Comparison of ENCODE assay signal across 8 cellular contexts in the genomic region with DNA sequence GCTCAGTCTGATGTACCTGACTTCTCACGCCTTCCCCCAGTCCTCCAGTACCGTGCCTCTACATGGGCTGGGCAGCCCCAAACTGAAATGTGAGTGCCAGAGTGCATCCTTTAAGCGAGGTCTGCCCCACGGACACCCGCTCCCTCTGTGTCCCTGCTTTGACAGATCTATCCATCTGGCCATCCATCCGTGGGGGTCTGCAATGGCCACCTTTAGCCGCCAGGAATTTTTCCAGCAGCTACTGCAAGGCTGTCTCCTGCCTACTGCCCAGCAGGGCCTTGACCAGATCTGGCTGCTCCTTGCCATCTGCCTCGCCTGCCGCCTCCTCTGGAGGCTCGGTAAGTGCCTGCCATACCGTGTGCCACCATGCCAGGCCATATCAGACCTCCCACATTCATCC. TPM values are rescaled to one million over a fixed set of nuclear protein-coding genes. Genes with fewer than 3 reads are reported as not detected.
DNase-seq lines count a peak whose midpoint lies in the region; ATAC-seq and TF ChIP-seq lines count a peak whose summit lies in the region.

No MANE protein-coding gene starts in this region.

- ATAC-seq in GM19467 (IDR thresholded peaks at IDR 0.05; ENCODE audit: unreplicated experiment): no peak
- ATAC-seq in HG03432 (IDR thresholded peaks at IDR 0.05; ENCODE audit: unreplicated experiment): no peak
- no peak for ATAC-seq in GM19397 (IDR thresholded peaks at IDR 0.05; ENCODE audit: unreplicated experiment)

- no peak for TF ChIP-seq CTCF in PC-9 (conservative IDR thresholded peaks at IDR 0.05)
- no peak for TF ChIP-seq CTCF in parathyroid adenoma (IDR thresholded peaks at IDR 0.05)

- no TSS peak for BruUV-seq in PC-9 (replicated peaks; lab: Mats Ljungman, UMichigan)

- H3K9me2 ChIP-seq in PC-9 (ENCODE audit: insufficient read depth): no peaks in the 10 kb centered on the region

- peaks cover 16 to 44% (median 26%) of the 10 kb centered on the region in 3 donors for H3K4me1 Mint-ChIP-seq in CD8-positive, alpha-beta memory T cell

- H3K79me2 ChIP-seq in PC-9 (ENCODE audit: low read depth) (no peaks in the 10 kb centered on the region), parathyroid adenoma (no peaks in the 10 kb centered on the region)

- peak overlapping the region; percentile 87 to 94 (median 89) for H3K4me3 Mint-ChIP-seq in CD8-positive, alpha-beta memory T cell

- no peaks in the 10 kb centered on the region for H3K9me3 Mint-ChIP-seq in CD8-positive, alpha-beta memory T cell

- H3K27ac ChIP-seq in CD8-positive, alpha-beta memory T cell (ENCODE audit: low read depth, low read length): peak overlapping the region; percentile 48
- no peak overlapping the region for H3K27ac ChIP-seq in PC-9
- H3K27ac ChIP-seq in epithelial cell of prostate: peak overlapping the region; percentile 72
- H3K27ac ChIP-seq in parathyroid adenoma: no peak overlapping the region

- peak overlapping the region; percentile 64 for H3K4me2 ChIP-seq in PC-9
- H3K4me2 ChIP-seq in parathyroid adenoma (ENCODE audit: low read length): peak overlapping the region; percentile 71

- peak overlapping the region in 7 of 8 donors; percentile 82 to 94 (median 88) for H3K27ac Mint-ChIP-seq in CD8-positive, alpha-beta memory T cell

- H3K27me3 Mint-ChIP-seq in CD8-positive, alpha-beta memory T cell: no peaks in the 10 kb centered on the region

- H3K4me1 ChIP-seq in CD8-positive, alpha-beta memory T cell (ENCODE audit: insufficient read depth, low read length): peaks cover 10% of the 10 kb centered on the region
- no peaks in the 10 kb centered on the region for H3K4me1 ChIP-seq in PC-9 (replicated peaks; ENCODE audit: insufficient read depth)
- H3K4me1 ChIP-seq in parathyroid adenoma: no peaks in the 10 kb centered on the region

- H3K36me3 ChIP-seq in CD8-positive, alpha-beta memory T cell (ENCODE audit: insufficient read depth, low read length): no peaks in the 10 kb centered on the region
- H3K36me3 ChIP-seq in PC-9 (ENCODE audit: low read depth): no peaks in the 10 kb centered on the region
- H3K36me3 ChIP-seq in parathyroid adenoma (ENCODE audit: control insufficient read depth, insufficient read depth, low read length): no peaks in the 10 kb centered on the region

- intact Hi-C loops in PC-9 (cut with micrococcal nuclease; ENCODE audit: unreplicated experiment): loop anchor here (1.0 to 2.0 kb wide), 2 partner anchors 22 to 427 kb away; no protein-coding TSS in a partner anchor

- H3K9ac ChIP-seq in parathyroid adenoma: no peak overlapping the region

- no peak overlapping the region for H2AFZ ChIP-seq in PC-9
- peak overlapping the region; percentile 85 for H2AFZ ChIP-seq in parathyroid adenoma

- POLR2A ChIA-PET in CD8-positive, alpha-beta memory T cell (lab: Charles Lee): no interaction called here
- POLR2A ChIA-PET in PC-9 (lab: Charles Lee; ENCODE audit: unreplicated experiment): no interaction called here

- H4K20me1 ChIP-seq in PC-9 (ENCODE audit: insufficient read depth): no peaks in the 10 kb centered on the region

- peak overlapping the region; percentile 52 for H3K4me3 ChIP-seq in CD8-positive, alpha-beta memory T cell (ENCODE audit: low read length)
- H3K4me3 ChIP-seq in PC-9 (peak overlapping the region; percentile 56), parathyroid adenoma (ENCODE audit: low read depth, low read length) (peak overlapping the region; percentile 71)

- CTCF ChIA-PET in CD8-positive, alpha-beta memory T cell (lab: Charles Lee): interaction anchor here (3.4 kb wide), 1 partner anchor 30 kb away, joined by 11 read pairs; the partner anchor contains the start of gene TBC1D25
- CTCF ChIA-PET in PC-9 (lab: Charles Lee): no interaction called here

- no peaks in the 10 kb centered on the region for H3K9me3 ChIP-seq in CD8-positive, alpha-beta memory T cell (ENCODE audit: low read length)
- H3K9me3 ChIP-seq in PC-9 (ENCODE audit: insufficient read depth, low read depth): no peaks in the 10 kb centered on the region
- H3K9me3 ChIP-seq in parathyroid adenoma (ENCODE audit: control insufficient read depth, low read length): no peaks in the 10 kb centered on the region

- no peaks in the 10 kb centered on the region for H3K27me3 ChIP-seq in CD8-positive, alpha-beta memory T cell (ENCODE audit: insufficient read depth, low read length, poor library complexity, severe bottlenecking)
- H3K27me3 ChIP-seq in PC-9 (ENCODE audit: insufficient read depth, low read depth) (no peaks in the 10 kb centered on the region), parathyroid adenoma (ENCODE audit: control insufficient read depth, insufficient read depth, low read length) (no peaks in the 10 kb centered on the region)

- no peak for DNase-seq in CD8-positive, alpha-beta memory T cell
- DNase-seq in PC-9 (no peak), epithelial cell of prostate (ENCODE audit: low read depth, low spot score) (no peak), NCI-H82 (lab: John Stamatoyannopoulos, UW) (no peak)

- peaks cover 0 to 31% (median 2%) of the 10 kb centered on the region in 3 donors for H3K36me3 Mint-ChIP-seq in CD8-positive, alpha-beta memory T cell

- no peaks in the 10 kb centered on the region for H3F3A ChIP-seq in PC-9 (ENCODE audit: insufficient read depth, low read depth)

RNA-seq across cellular contexts. Expression of gene PORCN, which starts 0.8 kb away (rescaled TPM):
- 10 to 100 TPM; 12.8 to 13.5 TPM for total RNA-seq in CD8-positive, alpha-beta memory T cell
- polyA plus RNA-seq in CD8-positive, alpha-beta memory T cell: 17.8 TPM
- total RNA-seq in PC-9 (2021): 11.9 and 14.1 TPM in 2 replicates

RNA-seq across cellular contexts. Expression of gene EBP, which starts 12.0 kb away (rescaled TPM):
- total RNA-seq in CD8-positive, alpha-beta memory T cell: 100 to 1,000 TPM; 150 to 153 TPM
- 109 TPM for polyA plus RNA-seq in CD8-positive, alpha-beta memory T cell
- total RNA-seq in PC-9 (2021): 88.1 and 113 TPM in 2 replicates

RNA-seq across cellular contexts. Expression of gene TBC1D25, which starts 29.9 kb away (rescaled TPM):
- total RNA-seq in CD8-positive, alpha-beta memory T cell: 10 to 100 TPM; 14.0 to 15.2 TPM
- polyA plus RNA-seq in CD8-positive, alpha-beta memory T cell: 21.5 TPM
- total RNA-seq in PC-9 (2021): 7.4 and 9.0 TPM in 2 replicates

RNA-seq across cellular contexts. Expression of gene FTSJ1, which starts 33.6 kb away (rescaled TPM):
- 100 to 1,000 TPM; 105 to 107 TPM for total RNA-seq in CD8-positive, alpha-beta memory T cell
- polyA plus RNA-seq in CD8-positive, alpha-beta memory T cell: 69.4 TPM
- total RNA-seq in PC-9 (2021): 35.7 and 44.0 TPM in 2 replicates

RNA-seq across cellular contexts. Expression of gene SLC38A5, which starts 39.6 kb away (rescaled TPM):
- 100 to 1,000 TPM; 188 to 211 TPM for total RNA-seq in CD8-positive, alpha-beta memory T cell
- polyA plus RNA-seq in CD8-positive, alpha-beta memory T cell: 19.8 TPM
- total RNA-seq in PC-9 (2021): 0.46 and 1.5 TPM in 2 replicates

Comparison
In these comparisons a context has a peak if more than half of its experiments do, and no peak if none do; other contexts are left out.
1. H3K27ac ChIP-seq: peak in CD8-positive, alpha-beta memory T cell (single experiment) and epithelial cell of prostate (single experiment); none in PC-9 (single experiment) and parathyroid adenoma (single experiment).
2. Peak in every context shown above with its lines, with median percentiles within 50 percentile points of each other: H3K4me3 ChIP-seq.